Comparison of ENCODE assay signal across 9 cellular contexts in the genomic region with DNA sequence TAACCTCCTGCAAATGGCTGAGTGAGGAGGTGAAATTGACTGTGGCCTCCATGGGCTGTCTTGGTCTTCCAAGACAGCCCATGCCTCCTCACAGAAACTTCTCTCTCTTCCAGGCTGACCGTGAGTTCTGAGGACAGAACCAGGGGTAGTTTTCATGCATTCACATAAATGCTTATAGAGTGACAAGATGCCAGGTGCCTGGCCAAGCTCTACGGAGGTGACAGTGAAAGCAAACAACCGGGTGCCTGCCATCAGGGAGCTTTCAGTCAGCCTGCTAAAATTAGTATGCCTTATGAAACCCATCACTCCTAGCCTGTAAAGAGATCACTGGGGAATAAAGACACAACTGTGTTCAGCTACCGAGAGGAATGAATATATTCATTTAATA. TPM values are rescaled to one million over a fixed set of nuclear protein-coding genes. Genes with fewer than 3 reads are reported as not detected.
DNase-seq lines count a peak whose midpoint lies in the region; ATAC-seq, FAIRE-seq and TF ChIP-seq lines count a peak whose summit lies in the region.
"Had no signal": no experiment of that assay in that cellular context is flagged by ENCODE, and none has a peak within 500 bp of the region (broad histone marks: within the 10 kb centered on the region; RNA-seq: fewer than 3 reads in every experiment).

No MANE protein-coding gene starts in this region.

- no peak for TF ChIP-seq POLR2A in GM12892 (IDR thresholded peaks at IDR 0.05; ENCODE audit: low read depth, low read length)

- no peaks in the 10 kb centered on the region for H4K20me1 ChIP-seq in KMS-11 (ENCODE audit: insufficient read depth)

- H3K36me3 Mint-ChIP-seq in naive B cell: no peaks in the 10 kb centered on the region

- peak overlapping the region; percentile 70 for H3K27ac ChIP-seq in 22Rv1
- peak overlapping the region; percentile 88 for H3K27ac ChIP-seq in KMS-11
- H3K27ac ChIP-seq in duodenal mucosa (ENCODE audit: low read depth, low read length): peak overlapping the region; percentile 95

- ATAC-seq in naive B cell (ENCODE audit: low read depth in 2 of 2): no peak
- no peak for ATAC-seq in HG03439 (IDR thresholded peaks at IDR 0.05; ENCODE audit: unreplicated experiment)
- ATAC-seq in GM21390 (IDR thresholded peaks at IDR 0.05; ENCODE audit: unreplicated experiment): no peak

- H3K9ac ChIP-seq in KMS-11 (peak overlapping the region; percentile 98), duodenal mucosa (ENCODE audit: low read depth in 1 of 2, low read length in 2 of 2) (peak overlapping the region; percentile 75 to 86)

- H3K9me3 ChIP-seq in duodenal mucosa (ENCODE audit: control insufficient read depth in 1 of 2, low read length in 2 of 2): no peaks in the 10 kb centered on the region

- peak overlapping the region; percentile 67 for H3K4me2 ChIP-seq in KMS-11

- H3K4me3 ChIP-seq in KMS-11 (IDR thresholded peaks at IDR 0.05; ENCODE audit: insufficient read depth, low read depth, low read length): no peak overlapping the region
- peak overlapping the region; percentile 76 to 86 for H3K4me3 ChIP-seq in duodenal mucosa (ENCODE audit: low read depth in 1 of 2, low read length in 2 of 2)

- TF ChIP-seq CTCF in 22Rv1 (IDR thresholded peaks at IDR 0.05) (no peak), KMS-11 (conservative IDR thresholded peaks at IDR 0.05; ENCODE audit: low read depth, low read length) (no peak)

- DNase-seq in naive B cell: no peak
- DNase-seq in GM12892 (ENCODE audit: insufficient read length): no peak
- no peak for DNase-seq in anterior cingulate cortex (lab: John Stamatoyannopoulos, UW)

- peak overlapping the region; percentile 87 to 94 (median 90) for H3K4me3 Mint-ChIP-seq in naive B cell

- H3K27me3 Mint-ChIP-seq in naive B cell: peaks cover 0 to 16% (median 10%) of the 10 kb centered on the region in 3 donors

- H3K4me1 Mint-ChIP-seq in naive B cell: peaks cover 9 to 22% (median 20%) of the 10 kb centered on the region in 3 donors

- H3K4me1 ChIP-seq in KMS-11 (ENCODE audit: low read depth, poor library complexity, severe bottlenecking): peaks cover 22% of the 10 kb centered on the region
- peaks cover 14% of the 10 kb centered on the region in 2 donors for H3K4me1 ChIP-seq in duodenal mucosa (ENCODE audit: control insufficient read depth in 1 of 2, insufficient read depth in 2 of 2, low read length in 2 of 2)

- H3K9me3 Mint-ChIP-seq in naive B cell: peaks cover 0 to 2% (median 0%) of the 10 kb centered on the region in 7 donors

- H2AFZ ChIP-seq in KMS-11 (ENCODE audit: low read depth): peak overlapping the region; percentile 92

- no peaks in the 10 kb centered on the region; the same call in 1 of the 2 replicates for H3K79me2 ChIP-seq in KMS-11 (ENCODE audit: insufficient read depth, low read depth)

- FAIRE-seq in GM12892 (lab: Jason Lieb, UNC): no peak
- FAIRE-seq: G401.6 had no signal

- H3K27me3 ChIP-seq in KMS-11 (ENCODE audit: insufficient read depth, low read depth) (no peaks in the 10 kb centered on the region), duodenal mucosa (ENCODE audit: control insufficient read depth in 1 of 2, insufficient read depth in 2 of 2, low read length in 2 of 2) (peaks cover 0 to 4% of the 10 kb centered on the region in 2 donors)

- peak overlapping the region in 4 of 6 donors; percentile 66 to 95 (median 92) for H3K27ac Mint-ChIP-seq in naive B cell

- H3K36me3 ChIP-seq in KMS-11 (ENCODE audit: insufficient read depth): no peaks in the 10 kb centered on the region
- no peaks in the 10 kb centered on the region for H3K36me3 ChIP-seq in duodenal mucosa (ENCODE audit: control insufficient read depth in 1 of 2, insufficient read depth in 2 of 2, low read length in 2 of 2)

RNA-seq across cellular contexts. Expression of a gene that starts 0.9 kb away (rescaled TPM):
- polyA plus RNA-seq in naive B cell (ENCODE audit: low read depth in 6 of 6): 1 to 10 TPM in 2 of 6 donors, under 1 TPM in 3, not detected in 1; 0.21 to 2.2 (median 0.69) TPM
- polyA plus RNA-seq in GM12892 (2012; ENCODE audit: missing spikeins): not detected
